33 cellular contexts compared by ENCODE assay signal in the genomic region with DNA sequence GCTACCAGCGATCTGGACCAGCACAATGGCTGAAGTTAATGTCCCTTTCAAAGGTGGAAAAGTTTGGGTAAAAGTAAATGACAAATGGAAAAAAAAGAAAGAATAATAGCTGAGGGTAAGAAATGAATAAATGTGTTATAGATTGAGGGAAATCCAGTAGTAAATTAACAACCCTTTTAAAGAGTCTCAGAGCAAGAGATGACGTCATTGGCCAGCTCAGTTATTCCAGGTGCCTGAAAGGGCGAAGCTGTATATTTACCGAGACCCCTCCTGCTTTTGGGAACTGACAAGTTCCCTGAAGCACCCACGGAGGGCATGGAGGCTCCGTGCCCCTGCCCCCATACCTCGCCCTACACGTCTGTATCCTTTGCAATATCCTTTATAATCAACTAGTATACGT. TPM values are rescaled to one million over a fixed set of nuclear protein-coding genes. Genes with fewer than 3 reads are reported as not detected.
"Had no signal": no experiment of that assay in that cellular context is flagged by ENCODE, and none has a peak within 500 bp of the region (broad histone marks: within the 10 kb centered on the region; RNA-seq: fewer than 3 reads in every experiment).

No MANE protein-coding gene starts in this region.

- DNase-seq: activated B cell treated with CpG ODN at 0.5 μM for 24 hours; activated CD4-positive, alpha-beta memory T cell treated with anti-CD3 and anti-CD28 coated beads for 36 hours; activated CD4-positive, alpha-beta T cell treated with anti-CD3 and anti-CD28 coated beads for 4 hours; activated CD4-positive, alpha-beta T cell treated with anti-CD3 and anti-CD28 coated beads, Interleukin-2, amount 10 ng/mL, durations not matched to agents 24 days and 14 days; activated CD4-positive, alpha-beta T cell treated with anti-CD3 and anti-CD28 coated beads, Interleukin-2, amount 50 U/mL, for 1 hour; activated CD4-positive, alpha-beta T cell treated with anti-CD3 and anti-CD28 coated beads, Interleukin-2, amount 50 U/mL, for 4 hours; activated CD4-positive, CD25-positive, alpha-beta regulatory T cell treated with anti-CD3 and anti-CD28 coated beads, Interleukin-2, amount 50 U/mL, for 72 hours; activated CD8-positive, alpha-beta memory T cell treated with anti-CD3 and anti-CD28 coated beads, Interleukin-2, amount 50 U/mL, for 4 hours; activated CD8-positive, alpha-beta T cell treated with anti-CD3 and anti-CD28 coated beads for 36 hours; activated effector memory CD4-positive, alpha-beta T cell treated with Interleukin-2 at 50 U/mL for 16 hours; activated gamma-delta T cell; activated naive CD4-positive, alpha-beta T cell treated with anti-CD3 and anti-CD28 coated beads, Interleukin-2, amount 10 ng/mL, durations not matched to agents 7 days and 5 days; activated naive CD4-positive, alpha-beta T cell treated with Interleukin-2 at 50 U/mL for 16 hours; activated naive CD8-positive, alpha-beta T cell treated with anti-CD3 and anti-CD28 coated beads, Interleukin-2, amount 10 ng/mL, durations not matched to agents 7 days and 5 days; activated naive CD8-positive, alpha-beta T cell treated with anti-CD3 and anti-CD28 coated beads, Interleukin-2, amount 50 U/mL, for 24 hours; activated T-cell treated with anti-CD3 and anti-CD28 coated beads for 4 hours; activated T-cell treated with anti-CD3 and anti-CD28 coated beads, Interleukin-2, amount 50 U/mL, for 1 hour; activated T-cell treated with anti-CD3 and anti-CD28 coated beads, Interleukin-2, amount 50 U/mL, for 4 hours; amygdala; anterior cingulate cortex; body of pancreas; brain microvascular endothelial cell; central memory CD4-positive, alpha-beta T cell; T-helper 2 cell; T-helper 9 cell had no signal

- ATAC-seq: activated CD8-positive, alpha-beta T cell treated with anti-CD3 and anti-CD28 coated beads for 36 hours; activated naive CD8-positive, alpha-beta T cell treated with anti-CD3 and anti-CD28 coated beads, Interleukin-2, amount 50 U/mL, for 24 hours; activated T-cell treated with anti-CD3 and anti-CD28 coated beads, Interleukin-2, amount 50 U/mL, for 4 hours; body of pancreas had no signal

- H3K27ac ChIP-seq: ascending aorta, body of pancreas, brain microvascular endothelial cell, breast epithelium, VCaP had no signal

- H3K27me3 ChIP-seq: ascending aorta, body of pancreas, brain microvascular endothelial cell had no signal

- H3K36me3 ChIP-seq: ascending aorta, brain microvascular endothelial cell, breast epithelium had no signal

- H3K4me1 ChIP-seq: ascending aorta, body of pancreas, breast epithelium had no signal

- H3K4me3 ChIP-seq: ascending aorta, body of pancreas, breast epithelium had no signal

- FAIRE-seq: colon, TTC549 had no signal

- H3K9me3 ChIP-seq: ascending aorta, body of pancreas, breast epithelium had no signal

RNA-seq across cellular contexts. Expression of a gene that starts 40.5 kb away (rescaled TPM):
- total RNA-seq: activated B cell treated with CpG ODN at 0.5 μM for 24 hours; activated CD4-positive, alpha-beta memory T cell treated with anti-CD3 and anti-CD28 coated beads for 36 hours; activated CD4-positive, alpha-beta T cell treated with anti-CD3 and anti-CD28 coated beads, Interleukin-2, amount 10 ng/mL, durations not matched to agents 24 days and 14 days; activated CD8-positive, alpha-beta memory T cell treated with anti-CD3 and anti-CD28 coated beads for 36 hours; activated CD8-positive, alpha-beta T cell treated with anti-CD3 and anti-CD28 coated beads for 36 hours; activated naive CD8-positive, alpha-beta T cell treated with anti-CD3 and anti-CD28 coated beads, Interleukin-2, amount 10 ng/mL, durations not matched to agents 7 days and 5 days; activated T-cell treated with anti-CD3 and anti-CD28 coated beads, Interleukin-2, amount 50 U/mL, for 4 hours; activated T-helper 2 cell treated with anti-CD3 and anti-CD28 coated beads, Interferon-gamma antibody, Interleukin-2, Interleukin-4, amounts not matched to agents 10 μg/mL and 5 μg/mL and 100 μg/mL, durations not matched to agents 14 hours and 24 hours and 36 hours; breast epithelium; cardiac septum had no signal
